ENCODE assay signal across 14 cellular contexts in the genomic region with DNA sequence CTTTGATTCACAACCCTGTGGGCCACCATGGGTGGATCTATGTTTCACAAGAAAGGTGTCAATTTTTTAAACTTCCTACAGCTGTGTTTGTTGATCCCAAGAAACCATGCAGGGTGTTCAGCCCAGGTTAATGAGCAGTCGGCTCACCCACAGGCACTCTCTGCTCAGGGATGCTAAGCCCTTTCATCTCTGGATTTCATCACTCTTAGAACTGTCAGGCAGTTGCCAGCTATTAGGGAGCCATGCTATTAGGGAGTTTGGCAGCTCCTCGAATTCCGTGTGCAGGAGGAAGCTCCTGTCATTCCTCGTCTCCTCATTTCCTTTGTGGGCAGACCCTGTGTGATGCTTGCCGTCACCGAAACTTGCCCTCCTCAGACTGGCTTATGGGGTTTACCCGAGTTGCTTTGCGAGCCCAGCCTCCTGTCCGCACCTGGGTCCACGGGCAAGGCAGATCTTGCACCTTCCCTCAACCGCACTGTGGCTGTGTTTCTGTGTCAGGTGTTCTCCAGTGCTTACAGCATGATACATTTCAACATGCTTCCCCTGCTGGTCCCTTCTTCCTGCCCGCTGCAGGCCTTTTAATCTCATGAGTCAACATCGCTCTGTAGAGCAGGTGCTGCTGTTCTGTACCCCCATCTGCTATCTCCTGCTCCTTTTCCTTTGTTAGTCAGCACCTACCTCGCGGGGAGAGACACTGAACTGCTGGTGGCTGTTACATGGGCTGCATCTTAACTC.
DNase-seq lines count a peak whose midpoint lies in the region; ATAC-seq, FAIRE-seq and TF ChIP-seq lines count a peak whose summit lies in the region.
"Had no signal": no experiment of that assay in that cellular context is flagged by ENCODE, and none has a peak within 500 bp of the region (broad histone marks: within the 10 kb centered on the region; RNA-seq: fewer than 3 reads in every experiment).

No MANE protein-coding gene starts in this region.

- no TSS peak for BruUV-seq in GM12878 (replicated peaks; lab: Mats Ljungman, UMichigan)

- SMC1A ChIA-PET in GM12878 (lab: Charles Lee; ENCODE audit: uncharacterized antibody, unreplicated experiment), result no interaction called here

- no peak overlapping the region for H3K4me2 ChIP-seq in GM12878 (ENCODE audit: control insufficient read depth, insufficient read depth)

- WGBS in GM12878 (ENCODE audit: insufficient coverage, insufficient replicate concordance, low lambda C conversion rate, missing lambda C conversion rate), result 23% methylated on average over 15 of the region's 15 CpGs

- TF ChIP-seq POLR2A in GM12878 (IDR thresholded peaks at IDR 0.05; ENCODE audit: low read depth, low read length), result no peak
- no peak for TF ChIP-seq POLR2A in GM12892 (IDR thresholded peaks at IDR 0.05; ENCODE audit: low read depth, low read length)

- POLR2A ChIA-PET in GM12878 (lab: Charles Lee), result interaction anchor here (1.4 kb wide), 1 partner anchor 25 kb away, joined by 4 read pairs; no protein-coding TSS in a partner anchor
- POLR2A ChIA-PET in RWPE1 (lab: Yijun Ruan, JAX; ENCODE audit: low non-redundant PET), result no interaction called here

- no peaks in the 10 kb centered on the region for H3K36me3 ChIP-seq in GM12878 (ENCODE audit: control insufficient read depth in 2 of 2, insufficient read depth in 2 of 2, low read length in 1 of 2)

- H4K20me1 ChIP-seq in GM12878 (ENCODE audit: control insufficient read depth, insufficient read depth), result no peaks in the 10 kb centered on the region

- H3K4me1 ChIP-seq in GM12878 (ENCODE audit: control insufficient read depth, insufficient read depth, low read length), result no peaks in the 10 kb centered on the region

- intact Hi-C loops in GM12878 (cut with micrococcal nuclease; ENCODE audit: unreplicated experiment), result no loop called here

- H2AFZ ChIP-seq in GM12878 (ENCODE audit: control insufficient read depth, low read depth, low read length), result no peak overlapping the region

- no peak overlapping the region for H3K27ac ChIP-seq in GM12878 (ENCODE audit: control insufficient read depth, insufficient read depth)
- H3K27ac ChIP-seq in RWPE1, result no peak overlapping the region

- no peak overlapping the region for H3K4me3 ChIP-seq in GM12878

- in situ Hi-C loops in GM12878 (cut with MboI), result no loop called here

- CTCF ChIA-PET in GM12878 (lab: Yijun Ruan, JAX), result no interaction called here
- CTCF ChIA-PET in RWPE1 (lab: Yijun Ruan, JAX), result no interaction called here

- H3K9ac ChIP-seq in GM12878 (ENCODE audit: control insufficient read depth, insufficient read depth, low read length), result no peak overlapping the region

- TF ChIP-seq EP300 in GM12878 (IDR thresholded peaks at IDR 0.05; ENCODE audit: borderline replicate concordance in 1 of 2, control insufficient read depth in 1 of 2, low read depth in 2 of 2, low read length in 2 of 2), result no peak

- no peak for TF ChIP-seq RAD21 in GM12878 (IDR thresholded peaks at IDR 0.05; ENCODE audit: insufficient read depth, low read depth, low read length)

- H3K27me3 ChIP-seq in GM12878 (replicated peaks in 1 of 2; ENCODE audit: control insufficient read depth in 2 of 2, insufficient read depth in 2 of 2, low read length in 1 of 2), result no peaks in the 10 kb centered on the region

- TF ChIP-seq CTCF in GM12878 (IDR thresholded peaks at IDR 0.05 in 2 of 3, conservative IDR thresholded peaks at IDR 0.05 in 1 of 3; ENCODE audit: control insufficient read depth in 2 of 3, extremely low read depth in 1 of 3, insufficient read depth in 1 of 3, low read depth in 3 of 3, low read length in 3 of 3) (no peak), RWPE1 (conservative IDR thresholded peaks at IDR 0.05; ENCODE audit: low read depth) (no peak)

- peak; percentile 72 for ATAC-seq in GM12878

- H3K9me3 ChIP-seq in GM12878 (replicated peaks; ENCODE audit: control insufficient read depth, insufficient read depth, low read length), result no peaks in the 10 kb centered on the region

- RAD21 ChIA-PET in GM12878 (lab: Charles Lee; ENCODE audit: unreplicated experiment), result no interaction called here

- no peaks in the 10 kb centered on the region for H3K79me2 ChIP-seq in GM12878 (ENCODE audit: control insufficient read depth, insufficient read depth, low read length)

- DNase-seq in NCI-H1417 (lab: John Stamatoyannopoulos, UW) (peak in 2 of 3 experiments; percentile 16 to 33), NCI-H1417 treated with DMSO at 0.1 percent for 48 hours (lab: John Stamatoyannopoulos, UW) (no peak), Ammon's horn (ENCODE audit: low spot score) (peak; percentile 5), NCI-H774 (lab: John Stamatoyannopoulos, UW) (peak; percentile 54), GM12878 (ENCODE audit: low read depth, low spot score) (no peak), DMS114 treated with DMSO at 0.1 percent for 48 hours (lab: John Stamatoyannopoulos, UW; ENCODE audit: unreplicated experiment) (no peak), RWPE1 (ENCODE audit: low spot score) (no peak), GM12892 (ENCODE audit: insufficient read length) (no peak)
- DNase-seq: hypothalamus; left cardiac atrium; occipital lobe; stimulated activated naive CD4-positive, alpha-beta T cell had no signal

- FAIRE-seq in GM12878 (lab: Jason Lieb, UNC) (no peak), GM12892 (lab: Jason Lieb, UNC) (no peak)
- FAIRE-seq: A204.1, H1 had no signal

TF ChIP-seq in GM12878, 131 proteins besides CTCF, POLR2A, EP300 and RAD21:
- TF ChIP-seq IKZF2 (IDR thresholded peaks at IDR 0.05), result peak in 1 of 2 experiments; percentile 30; a peak in 1 of 4 replicates
- no peak for TF ChIP-seq POLR2AphosphoS2 (IDR thresholded peaks at IDR 0.05; ENCODE audit: low read depth, low read length)
- TF ChIP-seq MYB (IDR thresholded peaks at IDR 0.05; ENCODE audit: borderline replicate concordance, low read depth, low read length), result no peak
TF ChIP-seq in GM12878: peak in this region for 1.

Comparison
In these comparisons a context has a peak if more than half of its experiments do, and no peak if none do; other contexts are left out.
1. DNase-seq: peak in NCI-H1417 (2 of 3), Ammon's horn (single experiment) and NCI-H774 (single experiment); none in NCI-H1417 treated with DMSO at 0.1 percent for 48 hours (single experiment), GM12878 (single experiment), DMS114 treated with DMSO at 0.1 percent for 48 hours (single experiment), RWPE1 (single experiment) and GM12892 (single experiment).